Comparison of ENCODE assay signal across 8 cellular contexts in the genomic region with DNA sequence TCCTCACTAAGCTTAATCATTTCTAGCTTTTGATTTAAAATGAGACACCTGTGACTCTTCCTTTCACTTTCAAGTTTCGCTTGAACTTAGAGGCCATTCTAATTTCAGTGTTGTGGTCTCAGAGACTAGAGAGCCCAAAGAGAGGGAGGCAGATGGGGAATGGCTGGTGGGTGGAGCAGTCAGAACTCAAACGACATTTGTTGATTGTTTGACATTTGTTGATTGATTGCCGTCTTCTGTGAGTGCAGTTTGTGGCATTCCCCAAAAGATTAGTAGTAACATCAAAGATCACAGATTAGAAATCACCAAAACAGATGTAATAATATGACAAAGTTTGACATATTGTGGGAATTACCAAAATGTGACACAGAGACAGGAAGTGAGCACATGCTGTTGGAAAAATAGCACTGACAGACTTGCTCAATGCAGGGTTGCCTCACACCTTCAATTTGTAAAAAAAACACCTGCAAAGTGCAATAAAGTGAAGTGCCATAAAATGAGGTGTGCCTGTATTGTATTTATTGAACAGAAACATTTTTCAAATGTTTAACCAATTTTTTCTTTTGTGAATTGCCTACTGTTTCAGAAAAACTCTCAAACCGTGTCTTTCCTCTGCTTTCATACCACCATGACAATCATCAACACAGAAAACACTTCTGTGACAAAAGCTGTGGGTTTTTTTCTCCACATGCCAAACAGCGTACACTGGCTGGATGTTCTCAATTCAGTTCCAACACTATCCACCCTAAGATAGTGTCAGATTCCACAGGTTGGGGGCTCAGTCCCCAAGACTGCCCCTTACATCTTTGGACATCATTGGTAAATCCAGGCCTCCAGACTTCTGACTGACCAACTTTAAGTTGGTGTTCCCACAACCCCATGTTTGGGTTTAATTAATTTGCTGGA.
DNase-seq lines count a peak whose midpoint lies in the region; ATAC-seq lines count a peak whose summit lies in the region.

No MANE protein-coding gene starts in this region.

- peak overlapping the region; percentile 90 for H3K27ac Mint-ChIP-seq in activated CD8-positive, alpha-beta memory T cell treated with anti-CD3 and anti-CD28 coated beads, Interleukin-2, amount 10 ng/mL, durations not matched to agents 7 days and 5 days

- H3K4me3 ChIP-seq in Jurkat, Clone E6-1 (ENCODE audit: low read length): peak overlapping the region; percentile 13

- DNase-seq in GM04504 (ENCODE audit: low read depth) (peak; percentile 21), kidney tubule cell (ENCODE audit: low spot score) (peak; percentile 65), mesenteric fat pad (ENCODE audit: low spot score) (no peak), inferior parietal cortex (ENCODE audit: extremely low spot score) (no peak)
- DNase-seq in Jurkat, Clone E6-1 (ENCODE audit: low read depth, low spot score): peak; percentile 95
- peak; percentile 76 for DNase-seq in activated CD8-positive, alpha-beta memory T cell treated with anti-CD3 and anti-CD28 coated beads, Interleukin-2, amount 10 ng/mL, durations not matched to agents 7 days and 5 days
- peak; percentile 2 to 61 (median 36) for DNase-seq in stimulated activated naive CD4-positive, alpha-beta T cell (lab: John Stamatoyannopoulos, UW)

- H3K27me3 Mint-ChIP-seq in activated CD8-positive, alpha-beta memory T cell treated with anti-CD3 and anti-CD28 coated beads, Interleukin-2, amount 10 ng/mL, durations not matched to agents 7 days and 5 days: no peaks in the 10 kb centered on the region

- H3K9me3 Mint-ChIP-seq in activated CD8-positive, alpha-beta memory T cell treated with anti-CD3 and anti-CD28 coated beads, Interleukin-2, amount 10 ng/mL, durations not matched to agents 7 days and 5 days (ENCODE audit: low read depth): no peaks in the 10 kb centered on the region

- peaks cover 6% of the 10 kb centered on the region for H3K36me3 Mint-ChIP-seq in activated CD8-positive, alpha-beta memory T cell treated with anti-CD3 and anti-CD28 coated beads, Interleukin-2, amount 10 ng/mL, durations not matched to agents 7 days and 5 days

- peak overlapping the region; percentile 57 for H3K4me3 Mint-ChIP-seq in activated CD8-positive, alpha-beta memory T cell treated with anti-CD3 and anti-CD28 coated beads, Interleukin-2, amount 10 ng/mL, durations not matched to agents 7 days and 5 days

- CTCF ChIA-PET in activated CD8-positive, alpha-beta memory T cell treated with anti-CD3 and anti-CD28 coated beads, Interleukin-2, amount 10 ng/mL, durations not matched to agents 7 days and 5 days (lab: Charles Lee): interaction anchor here (0.7 to 1.5 kb wide), 7 partner anchors 9 to 1528 kb away, joined by 3 to 5 read pairs (median 3); no protein-coding TSS in a partner anchor

- peak; percentile 88 for ATAC-seq in GM21529 (IDR thresholded peaks at IDR 0.05; ENCODE audit: unreplicated experiment)
- ATAC-seq in activated CD8-positive, alpha-beta memory T cell treated with anti-CD3 and anti-CD28 coated beads, Interleukin-2, amount 10 ng/mL, durations not matched to agents 7 days and 5 days: peak; percentile 93

- H3K4me1 Mint-ChIP-seq in activated CD8-positive, alpha-beta memory T cell treated with anti-CD3 and anti-CD28 coated beads, Interleukin-2, amount 10 ng/mL, durations not matched to agents 7 days and 5 days: peaks cover 50% of the 10 kb centered on the region

Comparison
In these comparisons a context has a peak if more than half of its experiments do, and no peak if none do; other contexts are left out.
1. DNase-seq: peak in GM04504 (single experiment), Jurkat, Clone E6-1 (single experiment), activated CD8-positive, alpha-beta memory T cell treated with anti-CD3 and anti-CD28 coated beads, Interleukin-2, amount 10 ng/mL, durations not matched to agents 7 days and 5 days (single experiment), kidney tubule cell (single experiment) and stimulated activated naive CD4-positive, alpha-beta T cell (6 of 6); none in mesenteric fat pad (single experiment) and inferior parietal cortex (single experiment).